Comparison of ENCODE assay signal across 3 cellular contexts in genomic region chr6:100856146-100856545, GRCh38.
TF ChIP-seq lines count a peak whose summit lies in the region.

No MANE protein-coding gene starts in this region.

TF ChIP-seq in HCT116, 20 proteins besides CTCF, POLR2A, EP300 and RAD21:
- TF ChIP-seq ZNF274 (IDR thresholded peaks at IDR 0.05; ENCODE audit: low read depth, low read length) (peak; percentile 52; the same call in 1 of the 2 replicates), SP1 (IDR thresholded peaks at IDR 0.05; ENCODE audit: low read depth) (no peak), ZBTB33 (IDR thresholded peaks at IDR 0.05; ENCODE audit: extremely low read depth, insufficient replicate concordance, low read length) (no peak)
TF ChIP-seq in HCT116: peak in this region for 1.

TF ChIP-seq in HEK293, 187 proteins besides CTCF, POLR2A, EP300 and RAD21:
- peak; percentile 67 for TF ChIP-seq SETDB1 (IDR thresholded peaks at IDR 0.05; ENCODE audit: insufficient read length, low read length)
- TF ChIP-seq ZNF37A (tag by site-specific recombination; IDR thresholded peaks at IDR 0.05): no peak

TF ChIP-seq in GM12878, 131 proteins besides CTCF, POLR2A, EP300 and RAD21:
- no peak for TF ChIP-seq PAX5 (IDR thresholded peaks at IDR 0.05; ENCODE audit: borderline replicate concordance, low read depth, low read length)
- TF ChIP-seq ZNF274 (IDR thresholded peaks at IDR 0.05; ENCODE audit: insufficient read depth, insufficient read length): peak; percentile 25
